In genomic region chr10:37246637-37247036, GRCh38 we compare ENCODE assay signal across 18 cellular contexts.
"Had no signal": no experiment of that assay in that cellular context is flagged by ENCODE, and none has a peak within 500 bp of the region (broad histone marks: within the 10 kb centered on the region; RNA-seq: fewer than 3 reads in every experiment).

No MANE protein-coding gene starts in this region.

- ATAC-seq: foreskin keratinocyte, gastroesophageal sphincter, heart left ventricle, left cardiac atrium, left lung, left ventricle myocardium superior, lower lobe of right lung, mucosa of descending colon had no signal

- H3K4me2 ChIP-seq: hepatocyte had no signal

- H3K27me3 ChIP-seq: dorsolateral prefrontal cortex, esophagus muscularis mucosa, foreskin keratinocyte, gastroesophageal sphincter, heart left ventricle, hepatocyte, left lung had no signal

- H2AFZ ChIP-seq: hepatocyte had no signal

- H3K4me3 ChIP-seq: coronary artery, dorsolateral prefrontal cortex, esophagus muscularis mucosa, gastroesophageal sphincter, heart left ventricle, hepatocyte, left lung, lower lobe of right lung, mucosa of descending colon had no signal

- H3K27ac ChIP-seq: coronary artery, dorsolateral prefrontal cortex, esophagus muscularis mucosa, foreskin keratinocyte, gastroesophageal sphincter, heart left ventricle, hepatocyte, left lung, lower lobe of right lung had no signal

- H3K79me2 ChIP-seq: hepatocyte had no signal

- H3K9me3 ChIP-seq: esophagus muscularis mucosa, gastroesophageal sphincter, heart left ventricle, lower lobe of right lung had no signal

- H3K4me1 ChIP-seq: esophagus muscularis mucosa, foreskin keratinocyte, gastroesophageal sphincter, heart left ventricle, left lung, lower lobe of right lung had no signal

- H3K36me3 ChIP-seq: esophagus muscularis mucosa, gastroesophageal sphincter, heart left ventricle, left lung, lower lobe of right lung had no signal

- DNase-seq: dermis blood vessel endothelial cell; dorsolateral prefrontal cortex; effector CD4-positive, alpha-beta T cell; effector memory CD4-positive, alpha-beta T cell; foreskin keratinocyte; heart left ventricle; hypothalamus; left cardiac atrium; left lung; left ventricle myocardium superior; lower lobe of right lung; mesenchymal stem cell; mucosa of descending colon; naive B cell had no signal
